In the genomic region with DNA sequence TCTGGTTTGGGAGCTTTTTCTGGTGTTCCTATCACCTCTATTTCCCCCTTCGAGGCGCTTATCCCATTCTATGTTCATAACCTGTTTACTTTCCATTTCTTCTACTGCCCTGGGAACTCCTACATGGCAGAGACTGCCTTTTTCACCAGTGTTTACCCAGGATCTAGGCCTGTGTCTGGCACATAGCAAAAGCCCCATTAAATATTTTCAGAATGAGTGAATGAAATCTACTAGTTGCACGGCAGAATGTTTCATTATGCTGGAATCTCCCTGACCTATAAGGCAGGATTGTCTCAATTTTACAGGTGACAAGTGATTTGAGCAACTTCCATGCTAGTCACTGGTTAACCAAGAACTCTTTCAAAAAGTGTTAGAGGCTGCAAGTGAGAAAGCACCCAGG, we compare ENCODE assay signal across 16 cellular contexts.
DNase-seq lines count a peak whose midpoint lies in the region; ATAC-seq, FAIRE-seq and TF ChIP-seq lines count a peak whose summit lies in the region.
"Had no signal": no experiment of that assay in that cellular context is flagged by ENCODE, and none has a peak within 500 bp of the region (broad histone marks: within the 10 kb centered on the region; RNA-seq: fewer than 3 reads in every experiment).

No MANE protein-coding gene starts in this region.

- H3K4ac ChIP-seq in H9 (ENCODE audit: low read depth, low read length) = no peak overlapping the region

- H3K4me2 ChIP-seq in H9 (ENCODE audit: insufficient read depth, insufficient read length, low read length) (no peak overlapping the region), fibroblast of lung (ENCODE audit: extremely low read depth, insufficient read depth, low read length) (no peak overlapping the region), smooth muscle cell (peak overlapping the region; percentile 38)

- no peaks in the 10 kb centered on the region for H3K9me3 ChIP-seq in H9 (ENCODE audit: control insufficient read depth, low read depth, low read length)
- no peaks in the 10 kb centered on the region for H3K9me3 ChIP-seq in fibroblast of lung (ENCODE audit: control insufficient read depth, insufficient read depth, low read depth, low read length)
- no peaks in the 10 kb centered on the region for H3K9me3 ChIP-seq in smooth muscle cell (replicated peaks; ENCODE audit: low read depth)
- H3K9me3 ChIP-seq: HAP-1 had no signal

- H3K79me1 ChIP-seq in H9 (ENCODE audit: insufficient read depth, low read depth, low read length, poor library complexity, severe bottlenecking) = no peaks in the 10 kb centered on the region

- no peak for TF ChIP-seq CTCF in H9 (conservative IDR thresholded peaks at IDR 0.05)
- TF ChIP-seq CTCF in fibroblast of lung (conservative IDR thresholded peaks at IDR 0.05 in 1 of 2, IDR thresholded peaks at IDR 0.05 in 1 of 2; ENCODE audit: low read depth in 1 of 2, low read length in 2 of 2) = no peak
- no peak for TF ChIP-seq CTCF in smooth muscle cell (IDR thresholded peaks at IDR 0.05; ENCODE audit: borderline replicate concordance, insufficient read depth, poor library complexity, severe bottlenecking)

- H3K27ac ChIP-seq in H9 (ENCODE audit: insufficient read length, low read depth, low read length) = no peak overlapping the region
- no peak overlapping the region for H3K27ac ChIP-seq in fibroblast of lung (ENCODE audit: insufficient read depth, low read length)
- H3K27ac ChIP-seq in smooth muscle cell (ENCODE audit: low read depth) = peak overlapping the region; percentile 96

- peaks cover 5 to 12% (median 11%) of the 10 kb centered on the region in 3 experiments; a peak in 5 of 7 replicates for H3K36me3 Mint-ChIP-seq in H9 (ENCODE audit: insufficient read depth in 1 of 3, low read depth in 3 of 3)

- H2BK5ac ChIP-seq in H9 (ENCODE audit: insufficient read length, low read length) = no peak overlapping the region

- H3K9ac ChIP-seq in H9 (ENCODE audit: extremely low read depth, insufficient read length, low read length) = no peak overlapping the region
- H3K9ac ChIP-seq in fibroblast of lung (ENCODE audit: insufficient read depth, low read length) = no peak overlapping the region
- H3K9ac ChIP-seq in smooth muscle cell (ENCODE audit: low read depth) = peak overlapping the region; percentile 77

- H2AK5ac ChIP-seq in H9 (ENCODE audit: insufficient read length, low read length) = no peak overlapping the region

- FAIRE-seq in RCC 7860 (lab: Jason Lieb, UNC) = peak; percentile 96

- no peaks in the 10 kb centered on the region for H3K23me2 ChIP-seq in H9 (ENCODE audit: insufficient read length, low read depth, low read length, poor library complexity, severe bottlenecking)

- H3K4me3 ChIP-seq in fibroblast of lung (replicated peaks in 1 of 4; ENCODE audit: control extremely low read depth in 1 of 4, insufficient read depth in 1 of 4, low read depth in 3 of 4, low read length in 4 of 4) (no peak overlapping the region), smooth muscle cell (no peak overlapping the region)
- H3K4me3 ChIP-seq: HAP-1 had no signal

- H2AFZ ChIP-seq in H9 (ENCODE audit: low read length) (no peak overlapping the region), fibroblast of lung (ENCODE audit: low read length) (no peak overlapping the region), smooth muscle cell (ENCODE audit: low read depth) (no peak overlapping the region)

- DNase-seq in H9 = no peak
- peak; percentile 95 for DNase-seq in RCC 7860 (ENCODE audit: low spot score)
- DNase-seq in fibroblast of lung (ENCODE audit: low read depth in 2 of 2) = peak; percentile 9 to 72
- no peak for DNase-seq in smooth muscle cell (lab: John Stamatoyannopoulos, UW; ENCODE audit: unreplicated experiment)
- DNase-seq in stimulated activated naive CD4-positive, alpha-beta T cell treated with Interleukin-2 at 50 U/mL for 16 hours (lab: John Stamatoyannopoulos, UW) = no peak
- DNase-seq: activated CD4-positive, alpha-beta T cell treated with anti-CD3 and anti-CD28 coated beads, Interleukin-2, amount 50 U/mL, for 1 hour; effector memory CD8-positive, alpha-beta T cell; head of caudate nucleus; NCI-H1105 treated with DMSO at 0.1 percent for 48 hours; stimulated activated CD4-positive, alpha-beta T cell treated with anti-CD3 and anti-CD28 coated beads, Interleukin-4, amount 100 ng/mL, for 4 hours; stimulated activated naive B cell treated with anti-CD40 and anti-IgM and Interleukin-4, amounts not matched to agents 10 μg/mL and 1 μg/mL and 100 μg/mL, for 72 hours had no signal

- H3K36me3 ChIP-seq in fibroblast of lung (ENCODE audit: control insufficient read depth, insufficient read depth, low read length) (no peaks in the 10 kb centered on the region), smooth muscle cell (ENCODE audit: low read depth) (no peaks in the 10 kb centered on the region)
- H3K36me3 ChIP-seq: HAP-1 had no signal

- no peak overlapping the region for H4K91ac ChIP-seq in H9 (ENCODE audit: insufficient read length, low read depth, low read length)

- H3K4me3 Mint-ChIP-seq in H9 = no peak overlapping the region
- H3K4me3 Mint-ChIP-seq: activated T-helper 17 cell treated with anti-CD3 and anti-CD28 coated beads, Interleukin-2, amount 50 U/mL, for 72 hours; effector memory CD8-positive, alpha-beta T cell; stimulated activated naive B cell treated with anti-CD40 and anti-IgM and Interleukin-4, amounts not matched to agents 10 μg/mL and 1 μg/mL and 100 μg/mL, for 72 hours; T-helper 2 cell treated with Interferon-gamma antibody and Interleukin-4, amounts not matched to agents 5 μg/mL and 100 μg/mL, for 36 hours had no signal

- H3K27me3 ChIP-seq in H9 (ENCODE audit: insufficient read depth, low read length) = no peaks in the 10 kb centered on the region
- no peaks in the 10 kb centered on the region for H3K27me3 ChIP-seq in fibroblast of lung (ENCODE audit: control insufficient read depth, insufficient read depth, low read length)
- H3K27me3 ChIP-seq in smooth muscle cell (ENCODE audit: low read depth) = no peaks in the 10 kb centered on the region

- H2BK12ac ChIP-seq in H9 (ENCODE audit: insufficient read length, low read depth, low read length) = no peak overlapping the region

- no peak overlapping the region for H3K18ac ChIP-seq in H9 (ENCODE audit: insufficient read length, low read depth, low read length)

- H2BK120ac ChIP-seq in H9 (ENCODE audit: low read depth, low read length, poor library complexity, severe bottlenecking) = no peak overlapping the region

- peaks cover 0 to 5% of the 10 kb centered on the region in 2 experiments; a peak in 1 of 5 replicates for H3K9me3 Mint-ChIP-seq in H9

- peaks cover 30 to 35% of the 10 kb centered on the region in 2 experiments for H3K4me1 Mint-ChIP-seq in H9
- H3K4me1 Mint-ChIP-seq: activated T-helper 17 cell treated with anti-CD3 and anti-CD28 coated beads, Interleukin-2, amount 50 U/mL, for 72 hours; stimulated activated naive B cell treated with anti-CD40 and anti-IgM and Interleukin-4, amounts not matched to agents 10 μg/mL and 1 μg/mL and 100 μg/mL, for 72 hours had no signal

- no peaks in the 10 kb centered on the region for H3K79me2 ChIP-seq in H9 (ENCODE audit: insufficient read depth, low read length)
- no peaks in the 10 kb centered on the region for H3K79me2 ChIP-seq in fibroblast of lung (ENCODE audit: control insufficient read depth, insufficient read depth, low read length)
- no peaks in the 10 kb centered on the region for H3K79me2 ChIP-seq in smooth muscle cell (ENCODE audit: low read depth)

- no peak overlapping the region for H2BK15ac ChIP-seq in H9 (ENCODE audit: low read depth, low read length)

- no peak overlapping the region for H4K8ac ChIP-seq in H9 (replicated peaks; ENCODE audit: insufficient read length, low read depth, low read length)

- H3F3A ChIP-seq in smooth muscle cell (ENCODE audit: low read depth) = no peaks in the 10 kb centered on the region

- no CpG with 5 or more reads among the region's 3 CpGs for WGBS in H9 (ENCODE audit: extremely low coverage, insufficient read length, low lambda C conversion rate)
- WGBS in smooth muscle cell (ENCODE audit: low lambda C conversion rate) = 84% methylated on average over 3 of the region's 3 CpGs

- H4K20me1 ChIP-seq in H9 (ENCODE audit: control insufficient read depth, insufficient read depth, insufficient read length) (no peaks in the 10 kb centered on the region), fibroblast of lung (ENCODE audit: control insufficient read depth, extremely low read depth, insufficient read depth, low read length) (no peaks in the 10 kb centered on the region), smooth muscle cell (ENCODE audit: low read depth) (no peaks in the 10 kb centered on the region)

- no peak overlapping the region for H3K23ac ChIP-seq in H9 (ENCODE audit: insufficient read length, low read depth, low read length)

- no peak overlapping the region for H4K5ac ChIP-seq in H9 (ENCODE audit: insufficient read length, low read depth, low read length)

- H2BK20ac ChIP-seq in H9 (ENCODE audit: low read depth, low read length, poor library complexity, severe bottlenecking) = no peak overlapping the region

- H3T11ph ChIP-seq in H9 (ENCODE audit: low read length) = no peak overlapping the region

- ATAC-seq in HG03196 (IDR thresholded peaks at IDR 0.05; ENCODE audit: unreplicated experiment) = no peak
- no peak for ATAC-seq in GM18861 (IDR thresholded peaks at IDR 0.05; ENCODE audit: unreplicated experiment)
- ATAC-seq: activated T-helper 17 cell treated with anti-CD3 and anti-CD28 coated beads, Interleukin-2, amount 50 U/mL, for 72 hours; effector memory CD8-positive, alpha-beta T cell; stimulated activated naive B cell treated with anti-CD40 and anti-IgM and Interleukin-4, amounts not matched to agents 10 μg/mL and 1 μg/mL and 100 μg/mL, for 72 hours had no signal

- H3K27ac Mint-ChIP-seq in H9 = peak overlapping the region in 2 of 3 experiments; percentile 51 to 75; a peak in 2 of 7 replicates
- H3K27ac Mint-ChIP-seq: activated T-helper 17 cell treated with anti-CD3 and anti-CD28 coated beads, Interleukin-2, amount 50 U/mL, for 72 hours; effector memory CD8-positive, alpha-beta T cell; stimulated activated naive B cell treated with anti-CD40 and anti-IgM and Interleukin-4, amounts not matched to agents 10 μg/mL and 1 μg/mL and 100 μg/mL, for 72 hours; T-helper 2 cell treated with Interferon-gamma antibody and Interleukin-4, amounts not matched to agents 5 μg/mL and 100 μg/mL, for 36 hours had no signal

- H3K56ac ChIP-seq in H9 (ENCODE audit: insufficient read length, low read depth, low read length) = no peak overlapping the region

- peaks cover 12% of the 10 kb centered on the region; the same call in 1 of the 2 replicates for H3K4me1 ChIP-seq in H9 (ENCODE audit: insufficient read depth, low read length)
- peaks cover 10% of the 10 kb centered on the region for H3K4me1 ChIP-seq in fibroblast of lung (ENCODE audit: control insufficient read depth, extremely low read depth, insufficient read depth, low read length)
- no peaks in the 10 kb centered on the region for H3K4me1 ChIP-seq in smooth muscle cell (ENCODE audit: low read depth)

- H3K27me3 Mint-ChIP-seq in H9 (ENCODE audit: low read depth) = no peaks in the 10 kb centered on the region
- H3K27me3 Mint-ChIP-seq: activated T-helper 17 cell treated with anti-CD3 and anti-CD28 coated beads, Interleukin-2, amount 50 U/mL, for 72 hours; effector memory CD8-positive, alpha-beta T cell; stimulated activated naive B cell treated with anti-CD40 and anti-IgM and Interleukin-4, amounts not matched to agents 10 μg/mL and 1 μg/mL and 100 μg/mL, for 72 hours had no signal

- no peak overlapping the region for H3K14ac ChIP-seq in H9 (ENCODE audit: insufficient read depth, low read length)

Comparison
In these comparisons a context has a peak if more than half of its experiments do, and no peak if none do; other contexts are left out.
1. DNase-seq: peak in RCC 7860 (single experiment) and fibroblast of lung (2 of 2); none in H9 (single experiment), smooth muscle cell (single experiment) and stimulated activated naive CD4-positive, alpha-beta T cell treated with Interleukin-2 at 50 U/mL for 16 hours (single experiment).